Comparison of ENCODE assay signal across 21 cellular contexts in the genomic region with DNA sequence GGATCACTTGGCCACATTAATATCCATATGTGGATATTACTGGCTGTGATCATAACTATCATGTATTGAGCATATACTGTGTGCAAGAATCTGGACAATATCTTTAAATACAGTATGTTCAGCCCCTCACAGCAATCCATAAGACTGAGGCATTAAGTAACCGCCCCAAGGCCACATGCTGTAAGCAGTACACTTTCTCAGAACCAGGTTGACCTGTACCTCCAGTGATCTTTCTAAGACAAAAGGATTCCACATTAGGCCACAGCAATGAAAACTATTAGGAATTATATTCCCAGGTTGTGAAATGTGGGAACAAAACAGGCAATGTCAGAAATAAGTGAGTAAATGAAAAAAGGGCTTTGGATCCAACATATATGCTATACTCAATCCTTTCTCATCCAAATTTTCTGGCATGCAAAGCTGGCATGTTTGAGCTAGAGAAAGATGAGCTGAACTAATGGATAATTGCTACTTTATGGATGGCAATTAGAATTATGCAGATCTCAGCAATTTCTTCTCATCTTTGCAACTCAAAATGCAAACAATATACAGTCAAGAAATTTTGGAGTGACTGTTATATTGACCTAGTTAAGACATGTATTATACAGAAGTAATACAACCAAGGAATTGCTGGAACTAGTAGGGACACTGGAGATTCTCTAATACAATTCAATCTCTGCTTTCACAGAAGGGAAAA.
DNase-seq lines count a peak whose midpoint lies in the region; ATAC-seq, FAIRE-seq and TF ChIP-seq lines count a peak whose summit lies in the region.
"Had no signal": no experiment of that assay in that cellular context is flagged by ENCODE, and none has a peak within 500 bp of the region (broad histone marks: within the 10 kb centered on the region; RNA-seq: fewer than 3 reads in every experiment).

No MANE protein-coding gene starts in this region.

- no peaks in the 10 kb centered on the region for H3K79me2 ChIP-seq in K562 (ENCODE audit: control insufficient read depth, insufficient read depth, low read length)

- in situ Hi-C loops in K562 (cut with MboI): no loop called here

- peak; percentile 8 for FAIRE-seq in GM19239 (lab: Jason Lieb, UNC)
- no peak for FAIRE-seq in K562 (lab: Jason Lieb, UNC)
- FAIRE-seq: D721Med, GM12878 had no signal

- no peaks in the 10 kb centered on the region for H3K27me3 ChIP-seq in A673 (replicated peaks; ENCODE audit: insufficient read depth, low read depth, low read length, poor library complexity)
- no peaks in the 10 kb centered on the region for H3K27me3 ChIP-seq in K562 (ENCODE audit: control insufficient read depth in 2 of 2, insufficient read depth in 2 of 2, low read length in 2 of 2)
- H3K27me3 ChIP-seq: BE2C; BLaER1 treated with 17β-estradiol and CSF1 and Interleukin-3, amounts not matched to agents 10 nM and 100 nM had no signal

- H2AFZ ChIP-seq in K562 (ENCODE audit: low read depth, low read length): no peak overlapping the region

- POLR2A ChIA-PET in A673 (lab: Charles Lee; ENCODE audit: low non-redundant PET): no interaction called here
- POLR2A ChIA-PET in K562 (lab: Yijun Ruan, JAX): no interaction called here

- H3K4me3 ChIP-seq in A673 (ENCODE audit: low read depth, low read length, poor library complexity, severe bottlenecking) (no peak overlapping the region), K562 (no peak overlapping the region), lower leg skin (ENCODE audit: low read depth, poor library complexity, severe bottlenecking) (no peak overlapping the region)
- H3K4me3 ChIP-seq: BLaER1 treated with 17β-estradiol and CSF1 and Interleukin-3, amounts not matched to agents 10 nM and 100 nM; GM12878; GM23338 had no signal

- no peaks in the 10 kb centered on the region for H4K20me1 ChIP-seq in K562 (replicated peaks; ENCODE audit: control insufficient read depth, insufficient read depth, low read length)
- H4K20me1 ChIP-seq: BLaER1 treated with 17β-estradiol and CSF1 and Interleukin-3, amounts not matched to agents 10 nM and 100 nM had no signal

- ATAC-seq in K562 (no peak), Right ventricle myocardium superior (ENCODE audit: poor library complexity) (no peak), GM21786 (IDR thresholded peaks at IDR 0.05; ENCODE audit: unreplicated experiment) (no peak)
- ATAC-seq: GM12878, GM23338, HCT116 had no signal

- H3K27ac ChIP-seq in A673 (ENCODE audit: low read depth, low read length, poor library complexity, severe bottlenecking): no peak overlapping the region
- no peak overlapping the region for H3K27ac ChIP-seq in K562 (ENCODE audit: extremely low read depth, low read depth, low read length)
- H3K27ac ChIP-seq: BLaER1 treated with 17β-estradiol and CSF1 and Interleukin-3, amounts not matched to agents 10 nM and 100 nM had no signal

- H3K9ac ChIP-seq in K562 (ENCODE audit: insufficient read depth in 1 of 2, low read depth in 2 of 2, low read length in 2 of 2): no peak overlapping the region
- H3K9ac ChIP-seq: BLaER1 treated with 17β-estradiol and CSF1 and Interleukin-3, amounts not matched to agents 10 nM and 100 nM had no signal

- TF ChIP-seq POLR2A in K562 (conservative IDR thresholded peaks at IDR 0.05) (no peak), lower leg skin (IDR thresholded peaks at IDR 0.05) (no peak)

- peaks cover 12% of the 10 kb centered on the region for H3K4me1 ChIP-seq in A673 (ENCODE audit: insufficient read depth, low read length, poor library complexity, severe bottlenecking)
- no peaks in the 10 kb centered on the region for H3K4me1 ChIP-seq in K562 (replicated peaks in 1 of 2; ENCODE audit: control insufficient read depth in 2 of 2, insufficient read depth in 2 of 2, low read length in 2 of 2)
- H3K4me1 ChIP-seq: BE2C; BLaER1 treated with 17β-estradiol and CSF1 and Interleukin-3, amounts not matched to agents 10 nM and 100 nM had no signal

- intact Hi-C loops in A673 (cut with micrococcal nuclease; ENCODE audit: unreplicated experiment) (no loop called here), K562 (cut with micrococcal nuclease) (no loop called here), Right ventricle myocardium superior (cut with DNase I) (no loop called here), lower leg skin (cut with DNase I; ENCODE audit: low total_unique reads) (no loop called here)

- CTCF ChIA-PET in A673 (lab: Charles Lee): no interaction called here
- CTCF ChIA-PET in K562 (lab: Yijun Ruan, JAX; ENCODE audit: low intra/inter-chr PET ratio): no interaction called here

- BruUV-seq in A673 (replicated peaks; lab: Mats Ljungman, UMichigan): no TSS peak
- BruUV-seq in K562 (replicated peaks; lab: Mats Ljungman, UMichigan): no TSS peak

- peak; percentile 33 for DNase-seq in A673 (ENCODE audit: low spot score)
- no peak for DNase-seq in GM19239 (ENCODE audit: insufficient read length, low spot score)
- no peak for DNase-seq in K562 (ENCODE audit: extremely low read depth in 1 of 4, low spot score in 3 of 4)
- no peak for DNase-seq in Right ventricle myocardium superior
- DNase-seq in lower leg skin (ENCODE audit: low spot score in 2 of 2): no peak
- DNase-seq: ACHN; AML-193; BE2C; CD4-positive, alpha-beta T cell; CD8-positive, alpha-beta memory T cell; DMS 273 treated with DMSO at 0.1 percent for 48 hours; DMS79; EL; GDM1; H9 had no signal

- no peak overlapping the region for H3K4me2 ChIP-seq in K562 (ENCODE audit: insufficient read depth, low read length)
- H3K4me2 ChIP-seq: BLaER1 treated with 17β-estradiol and CSF1 and Interleukin-3, amounts not matched to agents 10 nM and 100 nM; GM23338 had no signal

- TF ChIP-seq RAD21 in K562 (CRISPR knock-in tag; conservative IDR thresholded peaks at IDR 0.05 in 1 of 2, IDR thresholded peaks at IDR 0.05 in 1 of 2): no peak

- no peak for TF ChIP-seq EP300 in K562 (IDR thresholded peaks at IDR 0.05; ENCODE audit: low read length)

- no peaks in the 10 kb centered on the region for H3K9me1 ChIP-seq in K562 (ENCODE audit: control insufficient read depth, insufficient read depth, low read length)

- H3K36me3 ChIP-seq in A673 (ENCODE audit: insufficient read depth, low read length, poor library complexity, severe bottlenecking): no peaks in the 10 kb centered on the region
- no peaks in the 10 kb centered on the region for H3K36me3 ChIP-seq in K562 (ENCODE audit: control insufficient read depth, insufficient read depth, low read length)
- H3K36me3 ChIP-seq: BE2C; BLaER1 treated with 17β-estradiol and CSF1 and Interleukin-3, amounts not matched to agents 10 nM and 100 nM had no signal

- TF ChIP-seq CTCF in A673 (conservative IDR thresholded peaks at IDR 0.05; ENCODE audit: low read depth, low read length) (no peak), K562 (IDR thresholded peaks at IDR 0.05 in 2 of 3, conservative IDR thresholded peaks at IDR 0.05 in 1 of 3; ENCODE audit: insufficient read depth in 2 of 3, low read depth in 1 of 3, low read length in 3 of 3) (no peak), lower leg skin (IDR thresholded peaks at IDR 0.05) (no peak)

- no peaks in the 10 kb centered on the region for H3K9me3 ChIP-seq in A673 (ENCODE audit: low read depth, low read length, poor library complexity, severe bottlenecking)
- H3K9me3 ChIP-seq in K562 (replicated peaks; ENCODE audit: control insufficient read depth, insufficient read depth, low read depth, low read length): no peaks in the 10 kb centered on the region
- H3K9me3 ChIP-seq: BE2C; BLaER1 treated with 17β-estradiol and CSF1 and Interleukin-3, amounts not matched to agents 10 nM and 100 nM had no signal

- WGBS in K562 (ENCODE audit: insufficient coverage, low coverage, missing lambda C conversion rate): 0% methylated on average over 1 of the region's 1 CpG
- 94 to 100% methylated on average over 1 of the region's 1 CpG for WGBS in lower leg skin, 2 donors

TF ChIP-seq in K562, 482 proteins besides CTCF, POLR2A, EP300 and RAD21:
- TF ChIP-seq C11orf30 (IDR thresholded peaks at IDR 0.05; ENCODE audit: low read depth) (peak; percentile 32; the same call in 1 of the 2 replicates), MAFG (tag; conservative IDR thresholded peaks at IDR 0.05) (0 out of 2 replicates have a peak, but pooled peaks have one; percentile 14), NR4A1 (CRISPR knock-in tag; IDR thresholded peaks at IDR 0.05) (no peak), NR4A1 (tag; IDR thresholded peaks at IDR 0.05) (no peak), ZNF23 (CRISPR knock-in tag; IDR thresholded peaks at IDR 0.05) (no peak), MAFF (IDR thresholded peaks at IDR 0.05; ENCODE audit: low read length) (peak; percentile 67), IFI16 (CRISPR knock-in tag; IDR thresholded peaks at IDR 0.05) (no peak), ZNF316 (IDR thresholded peaks at IDR 0.05) (peak; percentile 63), MAFK (IDR thresholded peaks at IDR 0.05; ENCODE audit: low read length) (peak; percentile 69)
